17 cellular contexts compared by ENCODE assay signal in genomic region chr1:25785321-25786067, GRCh38. TPM values are rescaled to one million over a fixed set of nuclear protein-coding genes. Genes with fewer than 3 reads are reported as not detected.
DNase-seq lines count a peak whose midpoint lies in the region; ATAC-seq, FAIRE-seq and TF ChIP-seq lines count a peak whose summit lies in the region.
"Had no signal": no experiment of that assay in that cellular context is flagged by ENCODE, and none has a peak within 500 bp of the region (broad histone marks: within the 10 kb centered on the region; RNA-seq: fewer than 3 reads in every experiment).

No MANE protein-coding gene starts in this region.

- ATAC-seq in gastroesophageal sphincter, result no peak
- ATAC-seq in pancreas, result peak in 3 of 4 donors; percentile 21 to 52 (median 51)
- ATAC-seq in HG02884 (IDR thresholded peaks at IDR 0.05; ENCODE audit: unreplicated experiment), result no peak

- DNase-seq in NCI-H82 (lab: John Stamatoyannopoulos, UW) (peak; percentile 28), NCI-H82 treated with DMSO at 0.1 percent for 48 hours (lab: John Stamatoyannopoulos, UW; ENCODE audit: unreplicated experiment) (no peak), pancreas (no peak), EL (no peak), substantia nigra (lab: John Stamatoyannopoulos, UW) (no peak)
- DNase-seq: CD8-positive, alpha-beta memory T cell; DMS79 treated with DMSO at 0.1 percent for 48 hours; H9; NCI-H187; NCI-H345; NCI-H526 had no signal

- intact Hi-C loops in pancreas (cut with DNase I), result no loop called here

- no peaks in the 10 kb centered on the region for H3K9me3 ChIP-seq in gastroesophageal sphincter
- no peaks in the 10 kb centered on the region for H3K9me3 ChIP-seq in pancreas

- H3K4me3 ChIP-seq in gastroesophageal sphincter (no peak overlapping the region), pancreas (no peak overlapping the region)

- peak overlapping the region; percentile 2; the same call in 1 of the 2 replicates for H3K27ac ChIP-seq in VCaP
- H3K27ac ChIP-seq in gastroesophageal sphincter, result peak overlapping the region in 3 of 4 donors; percentile 56 to 70 (median 65)
- no peak overlapping the region for H3K27ac ChIP-seq in pancreas
- H3K27ac ChIP-seq in substantia nigra (ENCODE audit: low read depth, low read length, poor library complexity, severe bottlenecking), result no peak overlapping the region
- H3K27ac ChIP-seq: 22Rv1 had no signal

- no peak for FAIRE-seq in pancreas (lab: Jason Lieb, UNC)
- FAIRE-seq: D721Med, G401.6 had no signal

- TF ChIP-seq POLR2A in gastroesophageal sphincter (IDR thresholded peaks at IDR 0.05), result no peak

- TF ChIP-seq CTCF in VCaP (conservative IDR thresholded peaks at IDR 0.05) (no peak), gastroesophageal sphincter (IDR thresholded peaks at IDR 0.05) (no peak), pancreas (IDR thresholded peaks at IDR 0.05) (no peak)

- no peaks in the 10 kb centered on the region for H3K27me3 ChIP-seq in gastroesophageal sphincter
- H3K27me3 ChIP-seq in pancreas, result no peaks in the 10 kb centered on the region

- H3K4me1 ChIP-seq in gastroesophageal sphincter, result peaks cover 0 to 43% (median 22%) of the 10 kb centered on the region in 3 donors
- peaks cover 0 to 18% (median 11%) of the 10 kb centered on the region in 3 donors for H3K4me1 ChIP-seq in pancreas

- H3K36me3 ChIP-seq in gastroesophageal sphincter, result peaks cover 0 to 24% of the 10 kb centered on the region in 2 donors
- no peaks in the 10 kb centered on the region for H3K36me3 ChIP-seq in pancreas

- 90 to 100% methylated on average over 2 to 3 of the region's 10 CpGs for WGBS in gastroesophageal sphincter (ENCODE audit: low coverage in 1 of 2), 2 donors
- 65 to 66% methylated on average over 10 of the region's 10 CpGs for WGBS in pancreas, 2 donors

- no peak for TF ChIP-seq EP300 in gastroesophageal sphincter (IDR thresholded peaks at IDR 0.05)

RNA-seq across cellular contexts. Expression of gene SELENON, which starts 14.5 kb away (rescaled TPM):
- total RNA-seq in gastroesophageal sphincter (10 to 100 TPM; 33.5 to 82.8 (median 39.4) TPM), pancreas (10 to 100 TPM; 27.8 to 48.3 (median 39.5) TPM)
- polyA plus RNA-seq in pancreas, result 10 to 100 TPM; 29.8 to 39.3 TPM

RNA-seq across cellular contexts. Expression of gene MTFR1L, which starts 34.3 kb away (rescaled TPM):
- total RNA-seq in gastroesophageal sphincter (100 to 1,000 TPM in 2 of 4 donors, 10 to 100 TPM in 2; 83.2 to 128 (median 101) TPM), pancreas (10 to 100 TPM; 24.0 to 36.0 (median 26.3) TPM)
- polyA plus RNA-seq in pancreas, result 10 to 100 TPM; 38.9 to 59.6 TPM

Comparison
In these comparisons a context has a peak if more than half of its experiments do, and no peak if none do; other contexts are left out.
1. H3K27ac ChIP-seq: peak in VCaP (single experiment) and gastroesophageal sphincter (3 of 4); none in pancreas (0 of 4) and substantia nigra (single experiment).
2. ATAC-seq: peak in pancreas (3 of 4); none in gastroesophageal sphincter (single experiment) and HG02884 (single experiment).